9 cellular contexts compared by ENCODE assay signal in genomic region chr6:105363100-105363754, GRCh38. TPM values are rescaled to one million over a fixed set of nuclear protein-coding genes. Genes with fewer than 3 reads are reported as not detected.
DNase-seq lines count a peak whose midpoint lies in the region; ATAC-seq and TF ChIP-seq lines count a peak whose summit lies in the region.
"Had no signal": no experiment of that assay in that cellular context is flagged by ENCODE, and none has a peak within 500 bp of the region (broad histone marks: within the 10 kb centered on the region; RNA-seq: fewer than 3 reads in every experiment).

No MANE protein-coding gene starts in this region.

- no peak overlapping the region for H3K18ac ChIP-seq in neuronal stem cell (ENCODE audit: low read length)

- H3K27me3 ChIP-seq in DND-41 (ENCODE audit: insufficient read depth, low read length, poor library complexity) (no peaks in the 10 kb centered on the region), neuronal stem cell (ENCODE audit: control insufficient read depth in 3 of 3, insufficient read depth in 3 of 3, low read depth in 1 of 3, low read length in 3 of 3) (no peaks in the 10 kb centered on the region)

- no peaks in the 10 kb centered on the region for H3K27me3 Mint-ChIP-seq in activated naive CD4-positive, alpha-beta T cell treated with anti-CD3 and anti-CD28 coated beads for 36 hours (ENCODE audit: low read depth)

- no peak overlapping the region for H4K8ac ChIP-seq in neuronal stem cell (ENCODE audit: low read depth, low read length)

- H4K91ac ChIP-seq in neuronal stem cell (ENCODE audit: low read depth, low read length, poor library complexity) = no peak overlapping the region

- H3K9ac ChIP-seq in DND-41 (ENCODE audit: low read depth, low read length) (no peak overlapping the region), neuronal stem cell (ENCODE audit: low read depth, low read length, poor library complexity) (no peak overlapping the region)

- H3K4me2 ChIP-seq in DND-41 (ENCODE audit: insufficient read depth, low read length) (no peak overlapping the region), neuronal stem cell (ENCODE audit: insufficient read depth, low read length, poor library complexity, severe bottlenecking) (no peak overlapping the region)

- H3K27ac Mint-ChIP-seq in activated naive CD4-positive, alpha-beta T cell treated with anti-CD3 and anti-CD28 coated beads for 36 hours = no peak overlapping the region

- CTCF ChIA-PET in activated naive CD4-positive, alpha-beta T cell treated with anti-CD3 and anti-CD28 coated beads for 36 hours (lab: Charles Lee) = interaction anchor here (0.7 to 1.2 kb wide), 4 partner anchors 9 to 185 kb away, joined by 3 to 4 read pairs (median 4); no protein-coding TSS in a partner anchor

- H2BK15ac ChIP-seq in neuronal stem cell (ENCODE audit: low read length) = no peak overlapping the region

- peaks cover 83% of the 10 kb centered on the region for H3K36me3 ChIP-seq in DND-41 (ENCODE audit: insufficient read depth, low read length)
- H3K36me3 ChIP-seq in neuronal stem cell (replicated peaks in 1 of 2; ENCODE audit: control insufficient read depth in 2 of 2, insufficient read depth in 2 of 2, low read length in 2 of 2) = peaks cover 0 to 66% of the 10 kb centered on the region in 2 donors

- H3K4me3 ChIP-seq in DND-41 (ENCODE audit: low read depth in 1 of 2, low read length in 2 of 2) = no peak overlapping the region
- no peak overlapping the region for H3K4me3 ChIP-seq in cardiac fibroblast (replicated peaks in 1 of 2; ENCODE audit: low read depth in 2 of 2, low read length in 2 of 2)
- H3K4me3 ChIP-seq in neuronal stem cell (ENCODE audit: low read length in 2 of 2) = no peak overlapping the region

- no peak overlapping the region for H3K4ac ChIP-seq in neuronal stem cell (ENCODE audit: low read length)

- H3K4me1 Mint-ChIP-seq in activated naive CD4-positive, alpha-beta T cell treated with anti-CD3 and anti-CD28 coated beads for 36 hours (ENCODE audit: low read depth) = peaks cover 6% of the 10 kb centered on the region

- H3K23ac ChIP-seq in neuronal stem cell (ENCODE audit: low read depth, low read length, poor library complexity) = no peak overlapping the region

- H4K20me1 ChIP-seq in DND-41 (ENCODE audit: insufficient read depth, low read length) = no peaks in the 10 kb centered on the region

- H3K14ac ChIP-seq in neuronal stem cell (ENCODE audit: low read length) = no peak overlapping the region

- no peaks in the 10 kb centered on the region for H3K9me3 Mint-ChIP-seq in activated naive CD4-positive, alpha-beta T cell treated with anti-CD3 and anti-CD28 coated beads for 36 hours

- no peak overlapping the region for H2BK12ac ChIP-seq in neuronal stem cell (ENCODE audit: low read length)

- ATAC-seq in DND-41 (ENCODE audit: insufficient read depth, low read depth) (no peak), HG02588 (IDR thresholded peaks at IDR 0.05; ENCODE audit: unreplicated experiment) (no peak)

- WGBS in neuronal stem cell (ENCODE audit: extremely low coverage in 2 of 2, insufficient read length in 2 of 2, insufficient replicate concordance in 1 of 2), 2 donors = no CpG with 5 or more reads among the region's 1 CpG

- no peak overlapping the region for H2AK5ac ChIP-seq in neuronal stem cell (ENCODE audit: low read depth, low read length)

- H3K4me1 ChIP-seq in DND-41 (ENCODE audit: insufficient read depth, low read length) = no peaks in the 10 kb centered on the region
- peaks cover 0 to 2% of the 10 kb centered on the region in 2 donors for H3K4me1 ChIP-seq in neuronal stem cell (ENCODE audit: control insufficient read depth in 2 of 2, insufficient read depth in 1 of 2, low read depth in 1 of 2, low read length in 2 of 2)

- H3K36me3 Mint-ChIP-seq in activated naive CD4-positive, alpha-beta T cell treated with anti-CD3 and anti-CD28 coated beads for 36 hours (ENCODE audit: low read depth) = peaks cover 56% of the 10 kb centered on the region

- DNase-seq in DND-41 (no peak), NCI-H2029 (lab: John Stamatoyannopoulos, UW) (peak; percentile 43), cardiac fibroblast (ENCODE audit: low read depth in 2 of 2) (peak; percentile 52 to 58), non-pigmented ciliary epithelial cell (ENCODE audit: low read depth) (peak; percentile 4), cerebellar nuclear complex (lab: John Stamatoyannopoulos, UW) (no peak), neuronal stem cell (ENCODE audit: low spot score) (no peak)
- no peak for DNase-seq in activated naive CD4-positive, alpha-beta T cell treated with anti-CD3 and anti-CD28 coated beads for 36 hours
- DNase-seq: foreskin melanocyte had no signal

- H3K79me1 ChIP-seq in neuronal stem cell (ENCODE audit: low read depth, low read length) = no peaks in the 10 kb centered on the region

- H3K4me3 Mint-ChIP-seq in activated naive CD4-positive, alpha-beta T cell treated with anti-CD3 and anti-CD28 coated beads for 36 hours = no peak overlapping the region

- H2BK5ac ChIP-seq in neuronal stem cell (ENCODE audit: low read length) = no peak overlapping the region

- H3K9me3 ChIP-seq in DND-41 (ENCODE audit: insufficient read depth, low read length, severe bottlenecking) (no peaks in the 10 kb centered on the region), neuronal stem cell (replicated peaks in 1 of 2; ENCODE audit: control insufficient read depth in 2 of 2, insufficient read depth in 1 of 2, low read depth in 1 of 2, low read length in 2 of 2) (no peaks in the 10 kb centered on the region)

- TF ChIP-seq CTCF in DND-41 (IDR thresholded peaks at IDR 0.05; ENCODE audit: borderline replicate concordance, extremely low read depth, low read length, poor library complexity, severe bottlenecking) (peak; percentile 29), cardiac fibroblast (IDR thresholded peaks at IDR 0.05; ENCODE audit: low read depth, low read length) (peak; percentile 43)

- no peak overlapping the region for H2BK120ac ChIP-seq in neuronal stem cell (ENCODE audit: low read depth, low read length)

- H3K27ac ChIP-seq in DND-41 (ENCODE audit: low read length) = no peak overlapping the region
- H3K27ac ChIP-seq in neuronal stem cell (replicated peaks; ENCODE audit: low read length) = no peak overlapping the region

- H2AFZ ChIP-seq in DND-41 (ENCODE audit: low read depth, low read length) = no peak overlapping the region
- no peak overlapping the region for H2AFZ ChIP-seq in neuronal stem cell (ENCODE audit: low read length)

- intact Hi-C loops in activated naive CD4-positive, alpha-beta T cell treated with anti-CD3 and anti-CD28 coated beads for 36 hours (cut with micrococcal nuclease) = loop anchor here (1.0 kb wide), 1 partner anchor 276 kb away; no protein-coding TSS in a partner anchor

- no peaks in the 10 kb centered on the region for H3K79me2 ChIP-seq in DND-41 (ENCODE audit: insufficient read depth, low read length)

RNA-seq across cellular contexts. Expression of gene PREP, which starts 39.7 kb away (rescaled TPM):
- polyA plus RNA-seq in neuronal stem cell (2013, experiment 1 of 2) = 20.2 TPM
- 19.3 TPM for polyA plus RNA-seq in neuronal stem cell (2013, experiment 2 of 2)
- total RNA-seq in activated naive CD4-positive, alpha-beta T cell treated with anti-CD3 and anti-CD28 coated beads for 36 hours = 10 to 100 TPM; 32.6 to 33.9 TPM

Comparison
In these comparisons a context has a peak if more than half of its experiments do, and no peak if none do; other contexts are left out.
1. DNase-seq: peak in NCI-H2029 (single experiment), cardiac fibroblast (2 of 2) and non-pigmented ciliary epithelial cell (single experiment); none in DND-41 (single experiment), cerebellar nuclear complex (0 of 2), neuronal stem cell (single experiment) and activated naive CD4-positive, alpha-beta T cell treated with anti-CD3 and anti-CD28 coated beads for 36 hours (single experiment).